10 cellular contexts compared by ENCODE assay signal in genomic region chr12:14259481-14260010, GRCh38.
DNase-seq lines count a peak whose midpoint lies in the region; TF ChIP-seq lines count a peak whose summit lies in the region.
"Had no signal": no experiment of that assay in that cellular context is flagged by ENCODE, and none has a peak within 500 bp of the region (broad histone marks: within the 10 kb centered on the region; RNA-seq: fewer than 3 reads in every experiment).

No MANE protein-coding gene starts in this region.

- DNase-seq in CD14-positive monocyte (ENCODE audit: low spot score) = no peak
- no peak for DNase-seq in adrenal gland
- DNase-seq in immature natural killer cell = no peak
- DNase-seq in stimulated activated CD4-positive, alpha-beta T cell treated with anti-CD3 and anti-CD28 coated beads, Interleukin-15, amount 100 ng/mL, for 24 hours = no peak
- no peak for DNase-seq in NCI-H1105 treated with DMSO at 0.1 percent for 48 hours (lab: John Stamatoyannopoulos, UW)
- no peak for DNase-seq in NCI-H226
- no peak for DNase-seq in GF-D8 (lab: John Stamatoyannopoulos, UW)
- DNase-seq: activated CD4-positive, alpha-beta T cell treated with anti-CD3 and anti-CD28 coated beads, Interleukin-2, amount 50 U/mL, for 48 hours; CD4-positive, CD25-positive, alpha-beta regulatory T cell had no signal

- H3K27ac Mint-ChIP-seq in CD14-positive monocyte (peak overlapping the region; percentile 96 to 99 (median 98)), immature natural killer cell (peak overlapping the region in 4 of 6 donors; percentile 32 to 98 (median 40))

- H3K4me3 ChIP-seq in adrenal gland (no peak overlapping the region), rectal smooth muscle tissue (ENCODE audit: low read length) (no peak overlapping the region)

- H3K4me1 ChIP-seq in adrenal gland (replicated peaks in 1 of 2) (peaks cover 24 to 45% of the 10 kb centered on the region in 2 donors), rectal smooth muscle tissue (ENCODE audit: control insufficient read depth, insufficient read depth, low read length) (peaks cover 27% of the 10 kb centered on the region)

- intact Hi-C loops in CD14-positive monocyte (cut with micrococcal nuclease) (loop anchor here (5.0 kb wide), 2 partner anchors 108 to 133 kb away; partner anchors contain the start of gene ATF7IP (in 2 of the 2)), adrenal gland (cut with DNase I) (loop anchor here (5.0 kb wide), 2 partner anchors 98 to 108 kb away; partner anchors contain the start of gene ATF7IP (in 1 of the 2))

- peaks cover 0 to 3% (median 0%) of the 10 kb centered on the region in 3 donors for H3K27me3 Mint-ChIP-seq in CD14-positive monocyte (ENCODE audit: low read depth in 3 of 3)
- H3K27me3 Mint-ChIP-seq in immature natural killer cell (ENCODE audit: low read depth in 3 of 3) = peaks cover 0 to 9% (median 7%) of the 10 kb centered on the region in 3 donors
- H3K27me3 Mint-ChIP-seq: CD4-positive, CD25-positive, alpha-beta regulatory T cell had no signal

- H3K27me3 ChIP-seq in adrenal gland (no peaks in the 10 kb centered on the region), rectal smooth muscle tissue (ENCODE audit: control insufficient read depth, insufficient read depth, low read length) (no peaks in the 10 kb centered on the region)

- TF ChIP-seq POLR2A in adrenal gland (IDR thresholded peaks at IDR 0.05) = no peak

- H3K27ac ChIP-seq in adrenal gland (peak overlapping the region in 4 of 5 donors; percentile 7 to 89 (median 53)), rectal smooth muscle tissue (ENCODE audit: low read depth, low read length) (peak overlapping the region; percentile 85)

- H3K9me3 Mint-ChIP-seq in CD14-positive monocyte (peaks cover 11 to 34% (median 28%) of the 10 kb centered on the region in 7 donors), immature natural killer cell (peaks cover 0 to 5% (median 0%) of the 10 kb centered on the region in 6 donors)

- H3K4me3 Mint-ChIP-seq in CD14-positive monocyte = peak overlapping the region; percentile 60 to 67
- H3K4me3 Mint-ChIP-seq in immature natural killer cell = no peak overlapping the region

- H3K9me3 ChIP-seq in adrenal gland (replicated peaks in 1 of 3) = no peaks in the 10 kb centered on the region

- H3K4me1 Mint-ChIP-seq in CD14-positive monocyte (peaks cover 86% of the 10 kb centered on the region), immature natural killer cell (peaks cover 56 to 59% of the 10 kb centered on the region in 2 donors)

- no peak for TF ChIP-seq CTCF in CD14-positive monocyte (IDR thresholded peaks at IDR 0.05)
- no peak for TF ChIP-seq CTCF in adrenal gland (IDR thresholded peaks at IDR 0.05)

- H3K36me3 Mint-ChIP-seq in CD14-positive monocyte (peaks cover 4 to 14% of the 10 kb centered on the region in 2 donors), immature natural killer cell (peaks cover 0 to 3% (median 0%) of the 10 kb centered on the region in 3 donors)
- H3K36me3 Mint-ChIP-seq: CD4-positive, CD25-positive, alpha-beta regulatory T cell had no signal

- no peak overlapping the region for H3K9ac ChIP-seq in rectal smooth muscle tissue (ENCODE audit: low read length)

- 79 to 88% (median 85%) methylated on average over 11 of the region's 11 CpGs for WGBS in adrenal gland, 4 donors

- H3K36me3 ChIP-seq in adrenal gland (replicated peaks in 1 of 2) (no peaks in the 10 kb centered on the region), rectal smooth muscle tissue (ENCODE audit: control insufficient read depth, insufficient read depth, low read length) (no peaks in the 10 kb centered on the region)

Comparison
In these comparisons a context has a peak if more than half of its experiments do, and no peak if none do; other contexts are left out.
1. H3K4me3 Mint-ChIP-seq: peak in CD14-positive monocyte (2 of 2); none in immature natural killer cell (0 of 5).